ENCODE assay signal across 8 cellular contexts in the genomic region with DNA sequence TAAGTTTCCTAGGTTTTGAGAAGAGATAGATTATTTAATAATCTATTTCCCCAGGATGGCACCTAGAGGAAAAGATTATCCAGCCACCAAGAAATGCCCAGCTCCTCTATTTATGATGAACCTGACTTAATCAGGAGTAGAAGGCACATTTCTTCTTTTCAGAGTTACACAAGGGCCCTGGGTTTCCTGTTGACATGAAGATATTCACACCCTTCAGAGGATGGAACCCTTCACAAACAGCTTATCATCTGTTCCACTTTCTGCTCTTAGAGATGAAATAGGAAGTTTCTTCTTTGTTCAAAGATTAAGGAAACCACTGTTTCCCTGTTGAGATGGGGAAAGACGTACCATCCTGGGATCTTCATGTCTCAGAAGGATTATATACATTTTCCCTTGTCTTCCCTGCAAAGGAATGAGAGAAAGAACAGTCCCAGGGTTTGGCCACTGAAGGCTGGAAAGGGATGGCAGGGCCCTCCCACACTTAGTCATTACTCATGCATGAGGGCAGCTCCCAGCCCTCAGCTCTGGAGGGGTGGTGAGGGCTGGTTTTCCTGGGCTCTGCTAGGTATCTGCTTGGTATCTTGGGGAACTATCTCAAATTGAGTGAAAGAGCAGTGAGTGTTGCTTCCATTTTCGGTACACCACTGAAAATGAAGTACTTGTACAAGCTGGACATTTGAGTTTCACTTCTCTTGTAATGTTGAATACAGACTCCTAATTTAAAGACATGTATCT.
DNase-seq lines count a peak whose midpoint lies in the region; ATAC-seq and TF ChIP-seq lines count a peak whose summit lies in the region.

No MANE protein-coding gene starts in this region.

- no peak overlapping the region for H3K27ac Mint-ChIP-seq in chondrocyte (ENCODE audit: unreplicated experiment)
- H3K27ac Mint-ChIP-seq in H9: no peak overlapping the region
- no peak overlapping the region for H3K27ac Mint-ChIP-seq in glutamatergic neuron (ENCODE audit: unreplicated experiment)

- H2BK5ac ChIP-seq in H9 (ENCODE audit: insufficient read length, low read length): no peak overlapping the region

- H3K9me3 ChIP-seq in BLaER1 (no peaks in the 10 kb centered on the region), H9 (ENCODE audit: control insufficient read depth, low read depth, low read length) (no peaks in the 10 kb centered on the region)

- H3K14ac ChIP-seq in H9 (ENCODE audit: insufficient read depth, low read length): no peak overlapping the region

- no peak overlapping the region for H4K5ac ChIP-seq in H9 (ENCODE audit: insufficient read length, low read depth, low read length)

- H3K9me3 Mint-ChIP-seq in chondrocyte (ENCODE audit: low read depth): peaks cover 6% of the 10 kb centered on the region
- H3K9me3 Mint-ChIP-seq in H9: peaks cover 0 to 2% of the 10 kb centered on the region in 2 experiments; a peak in 2 of 5 replicates
- H3K9me3 Mint-ChIP-seq in glutamatergic neuron (ENCODE audit: unreplicated experiment): peaks cover 1% of the 10 kb centered on the region

- no peak overlapping the region for H2BK15ac ChIP-seq in H9 (ENCODE audit: low read depth, low read length)

- no CpG with 5 or more reads among the region's 2 CpGs for WGBS in H9 (ENCODE audit: extremely low coverage, insufficient read length, low lambda C conversion rate)

- H3K79me1 ChIP-seq in H9 (ENCODE audit: insufficient read depth, low read depth, low read length, poor library complexity, severe bottlenecking): no peaks in the 10 kb centered on the region

- no peak overlapping the region for H3K18ac ChIP-seq in H9 (ENCODE audit: insufficient read length, low read depth, low read length)

- H3K27me3 ChIP-seq in BLaER1 (no peaks in the 10 kb centered on the region), H9 (ENCODE audit: insufficient read depth, low read length) (no peaks in the 10 kb centered on the region)

- H3K27ac ChIP-seq in BLaER1 (peak overlapping the region; percentile 16; the same call in 1 of the 2 replicates), H9 (ENCODE audit: insufficient read length, low read depth, low read length) (no peak overlapping the region)

- H3K79me2 ChIP-seq in H9 (ENCODE audit: insufficient read depth, low read length): no peaks in the 10 kb centered on the region

- no peak overlapping the region for H2BK12ac ChIP-seq in H9 (ENCODE audit: insufficient read length, low read depth, low read length)

- no peaks in the 10 kb centered on the region for H3K23me2 ChIP-seq in H9 (ENCODE audit: insufficient read length, low read depth, low read length, poor library complexity, severe bottlenecking)

- H3K36me3 ChIP-seq in BLaER1: no peaks in the 10 kb centered on the region

- H3K4me3 ChIP-seq in BLaER1 (no peak overlapping the region), choroid plexus epithelial cell (ENCODE audit: low read depth, low read length) (no peak overlapping the region)

- H3T11ph ChIP-seq in H9 (ENCODE audit: low read length): no peak overlapping the region

- H3K27me3 Mint-ChIP-seq in chondrocyte (ENCODE audit: low read depth): no peaks in the 10 kb centered on the region
- H3K27me3 Mint-ChIP-seq in H9 (ENCODE audit: low read depth): no peaks in the 10 kb centered on the region
- no peaks in the 10 kb centered on the region for H3K27me3 Mint-ChIP-seq in glutamatergic neuron (ENCODE audit: unreplicated experiment)

- H4K20me1 ChIP-seq in BLaER1 (no peaks in the 10 kb centered on the region), H9 (ENCODE audit: control insufficient read depth, insufficient read depth, insufficient read length) (no peaks in the 10 kb centered on the region)

- no peak overlapping the region for H2AFZ ChIP-seq in H9 (ENCODE audit: low read length)

- H2BK120ac ChIP-seq in H9 (ENCODE audit: low read depth, low read length, poor library complexity, severe bottlenecking): no peak overlapping the region

- peak; percentile 21 for DNase-seq in choroid plexus epithelial cell (ENCODE audit: low read depth)
- DNase-seq in T-helper 1 cell: no peak
- DNase-seq in chondrocyte (ENCODE audit: low spot score): no peak
- no peak for DNase-seq in H9
- no peak for DNase-seq in glutamatergic neuron

- H4K91ac ChIP-seq in H9 (ENCODE audit: insufficient read length, low read depth, low read length): no peak overlapping the region

- H3K36me3 Mint-ChIP-seq in chondrocyte (ENCODE audit: low read depth) (peaks cover 1% of the 10 kb centered on the region), H9 (ENCODE audit: insufficient read depth in 1 of 3, low read depth in 3 of 3) (no peaks in the 10 kb centered on the region), glutamatergic neuron (ENCODE audit: unreplicated experiment) (peaks cover 4% of the 10 kb centered on the region)

- peaks cover 5% of the 10 kb centered on the region for H3K4me1 Mint-ChIP-seq in chondrocyte (ENCODE audit: low read depth)
- H3K4me1 Mint-ChIP-seq in H9: peaks cover 0 to 3% of the 10 kb centered on the region in 2 experiments; a peak in 2 of 4 replicates
- peaks cover 1% of the 10 kb centered on the region for H3K4me1 Mint-ChIP-seq in glutamatergic neuron (ENCODE audit: low read depth, unreplicated experiment)

- H3K4me1 ChIP-seq in BLaER1 (peaks cover 21% of the 10 kb centered on the region), H9 (ENCODE audit: insufficient read depth, low read length) (no peaks in the 10 kb centered on the region)

- H3K9ac ChIP-seq in BLaER1 (no peak overlapping the region), H9 (ENCODE audit: extremely low read depth, insufficient read length, low read length) (no peak overlapping the region)

- H3K4ac ChIP-seq in H9 (ENCODE audit: low read depth, low read length): no peak overlapping the region

- H3K56ac ChIP-seq in H9 (ENCODE audit: insufficient read length, low read depth, low read length): no peak overlapping the region

- H3K4me3 Mint-ChIP-seq in chondrocyte (ENCODE audit: unreplicated experiment): no peak overlapping the region
- H3K4me3 Mint-ChIP-seq in H9: no peak overlapping the region
- H3K4me3 Mint-ChIP-seq in glutamatergic neuron (ENCODE audit: unreplicated experiment): no peak overlapping the region

- H3K4me2 ChIP-seq in BLaER1: peak overlapping the region; percentile 51
- no peak overlapping the region for H3K4me2 ChIP-seq in H9 (ENCODE audit: insufficient read depth, insufficient read length, low read length)

- no peak overlapping the region for H4K8ac ChIP-seq in H9 (replicated peaks; ENCODE audit: insufficient read length, low read depth, low read length)

- no peak overlapping the region for H2BK20ac ChIP-seq in H9 (ENCODE audit: low read depth, low read length, poor library complexity, severe bottlenecking)

- ATAC-seq in GM19455 (IDR thresholded peaks at IDR 0.05; ENCODE audit: unreplicated experiment): peak; percentile 90
- ATAC-seq in HG03442 (IDR thresholded peaks at IDR 0.05; ENCODE audit: unreplicated experiment): peak; percentile 71

- no peak overlapping the region for H3K23ac ChIP-seq in H9 (ENCODE audit: insufficient read length, low read depth, low read length)

- no peak overlapping the region for H2AK5ac ChIP-seq in H9 (ENCODE audit: insufficient read length, low read length)

- no peak for TF ChIP-seq CTCF in choroid plexus epithelial cell (conservative IDR thresholded peaks at IDR 0.05; ENCODE audit: low read depth, low read length)
- TF ChIP-seq CTCF in chondrocyte (IDR thresholded peaks at IDR 0.05): no peak
- TF ChIP-seq CTCF in H9 (conservative IDR thresholded peaks at IDR 0.05): no peak
- no peak for TF ChIP-seq CTCF in glutamatergic neuron (IDR thresholded peaks at IDR 0.05; ENCODE audit: partially characterized antibody, unreplicated experiment)
